ENCODE assay signal across 1 cellular context in the genomic region with DNA sequence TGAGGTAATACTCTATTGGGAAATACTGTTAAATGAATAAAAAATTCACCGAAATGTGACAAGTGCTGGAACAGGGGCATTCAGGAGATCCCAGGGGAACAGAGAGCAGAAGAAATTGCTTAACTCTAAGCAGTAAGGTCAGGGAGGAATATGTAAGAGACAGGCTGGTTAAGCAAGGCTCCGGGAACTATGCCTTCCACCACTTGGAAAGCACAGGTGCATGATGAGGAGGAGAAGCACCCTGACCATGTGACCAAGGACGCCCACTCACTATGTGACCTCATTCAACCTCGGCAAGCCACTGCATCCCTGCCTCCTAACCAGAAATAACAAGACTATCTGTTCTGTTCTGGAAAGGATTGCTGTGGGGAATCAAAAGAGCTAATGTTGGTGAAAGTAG.
TF ChIP-seq lines count a peak whose summit lies in the region.

No MANE protein-coding gene starts in this region.

TF ChIP-seq in HepG2, 621 proteins besides CTCF, POLR2A, EP300 and RAD21 (continued from another document):
- TF ChIP-seq, protein P1, sequence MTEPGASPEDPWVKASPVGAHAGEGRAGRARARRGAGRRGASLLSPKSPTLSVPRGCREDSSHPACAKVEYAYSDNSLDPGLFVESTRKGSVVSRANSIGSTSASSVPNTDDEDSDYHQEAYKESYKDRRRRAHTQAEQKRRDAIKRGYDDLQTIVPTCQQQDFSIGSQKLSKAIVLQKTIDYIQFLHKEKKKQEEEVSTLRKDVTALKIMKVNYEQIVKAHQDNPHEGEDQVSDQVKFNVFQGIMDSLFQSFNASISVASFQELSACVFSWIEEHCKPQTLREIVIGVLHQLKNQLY (CRISPR knock-in tag; IDR thresholded peaks at IDR 0.05), result no peak
- no peak for TF ChIP-seq ZSCAN20 (CRISPR knock-in tag; IDR thresholded peaks at IDR 0.05; ENCODE audit: borderline replicate concordance)
- TF ChIP-seq, protein P2, sequence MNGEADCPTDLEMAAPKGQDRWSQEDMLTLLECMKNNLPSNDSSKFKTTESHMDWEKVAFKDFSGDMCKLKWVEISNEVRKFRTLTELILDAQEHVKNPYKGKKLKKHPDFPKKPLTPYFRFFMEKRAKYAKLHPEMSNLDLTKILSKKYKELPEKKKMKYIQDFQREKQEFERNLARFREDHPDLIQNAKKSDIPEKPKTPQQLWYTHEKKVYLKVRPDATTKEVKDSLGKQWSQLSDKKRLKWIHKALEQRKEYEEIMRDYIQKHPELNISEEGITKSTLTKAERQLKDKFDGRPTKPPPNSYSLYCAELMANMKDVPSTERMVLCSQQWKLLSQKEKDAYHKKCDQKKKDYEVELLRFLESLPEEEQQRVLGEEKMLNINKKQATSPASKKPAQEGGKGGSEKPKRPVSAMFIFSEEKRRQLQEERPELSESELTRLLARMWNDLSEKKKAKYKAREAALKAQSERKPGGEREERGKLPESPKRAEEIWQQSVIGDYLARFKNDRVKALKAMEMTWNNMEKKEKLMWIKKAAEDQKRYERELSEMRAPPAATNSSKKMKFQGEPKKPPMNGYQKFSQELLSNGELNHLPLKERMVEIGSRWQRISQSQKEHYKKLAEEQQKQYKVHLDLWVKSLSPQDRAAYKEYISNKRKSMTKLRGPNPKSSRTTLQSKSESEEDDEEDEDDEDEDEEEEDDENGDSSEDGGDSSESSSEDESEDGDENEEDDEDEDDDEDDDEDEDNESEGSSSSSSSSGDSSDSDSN (CRISPR knock-in tag; IDR thresholded peaks at IDR 0.05), result no peak
- TF ChIP-seq, protein P3, sequence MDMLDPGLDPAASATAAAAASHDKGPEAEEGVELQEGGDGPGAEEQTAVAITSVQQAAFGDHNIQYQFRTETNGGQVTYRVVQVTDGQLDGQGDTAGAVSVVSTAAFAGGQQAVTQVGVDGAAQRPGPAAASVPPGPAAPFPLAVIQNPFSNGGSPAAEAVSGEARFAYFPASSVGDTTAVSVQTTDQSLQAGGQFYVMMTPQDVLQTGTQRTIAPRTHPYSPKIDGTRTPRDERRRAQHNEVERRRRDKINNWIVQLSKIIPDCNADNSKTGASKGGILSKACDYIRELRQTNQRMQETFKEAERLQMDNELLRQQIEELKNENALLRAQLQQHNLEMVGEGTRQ (IDR thresholded peaks at IDR 0.05; ENCODE audit: low read depth, low read length), result 0 out of 2 replicates have a peak, but pooled peaks have one; percentile 12
- TF ChIP-seq, protein P3 (CRISPR knock-in tag; IDR thresholded peaks at IDR 0.05; ENCODE audit: borderline replicate concordance), result no peak
